In genomic region chr15:56838085-56838484, GRCh38 we compare ENCODE assay signal across 25 cellular contexts.
DNase-seq lines count a peak whose midpoint lies in the region; ATAC-seq, FAIRE-seq and TF ChIP-seq lines count a peak whose summit lies in the region.
"Had no signal": no experiment of that assay in that cellular context is flagged by ENCODE, and none has a peak within 500 bp of the region (broad histone marks: within the 10 kb centered on the region; RNA-seq: fewer than 3 reads in every experiment).

No MANE protein-coding gene starts in this region.

- no peaks in the 10 kb centered on the region for H3K36me3 Mint-ChIP-seq in memory B cell
- H3K36me3 Mint-ChIP-seq: CD14-positive monocyte had no signal

- H3K36me3 ChIP-seq in BLaER1 treated with 17β-estradiol and CSF1 and Interleukin-3, amounts not matched to agents 10 nM and 100 nM, result no peaks in the 10 kb centered on the region
- H3K36me3 ChIP-seq in Karpas-422 (ENCODE audit: insufficient read depth, low read length), result no peaks in the 10 kb centered on the region
- H3K36me3 ChIP-seq: MG63 had no signal

- no peak for FAIRE-seq in GM12891 (lab: Jason Lieb, UNC)
- FAIRE-seq: H1, HepG2 had no signal

- H3K4me1 ChIP-seq in BLaER1 treated with 17β-estradiol and CSF1 and Interleukin-3, amounts not matched to agents 10 nM and 100 nM, result peaks cover 0 to 28% (median 7%) of the 10 kb centered on the region in 10 experiments; a peak in 8 of 20 replicates
- H3K4me1 ChIP-seq in Karpas-422 (ENCODE audit: low read length), result peaks cover 69% of the 10 kb centered on the region

- H3K9me2 ChIP-seq in Karpas-422 (replicated peaks; ENCODE audit: insufficient read depth, low read length), result no peaks in the 10 kb centered on the region

- H3K9me3 ChIP-seq in BLaER1 treated with 17β-estradiol and CSF1 and Interleukin-3, amounts not matched to agents 10 nM and 100 nM (replicated peaks in 1 of 11), result 0 out of 22 replicates have a peak, but pooled peaks cover 0 to 6% (median 0%) of the 10 kb centered on the region in 11 experiments
- no peaks in the 10 kb centered on the region for H3K9me3 ChIP-seq in Karpas-422 (ENCODE audit: low read length)
- H3K9me3 ChIP-seq: A549, MG63 had no signal

- H4K20me1 ChIP-seq in BLaER1 treated with 17β-estradiol and CSF1 and Interleukin-3, amounts not matched to agents 10 nM and 100 nM, result no peaks in the 10 kb centered on the region
- no peaks in the 10 kb centered on the region for H4K20me1 ChIP-seq in Karpas-422 (ENCODE audit: insufficient read depth, low read depth, low read length)

- H2AFZ ChIP-seq in Karpas-422 (ENCODE audit: low read length), result peak overlapping the region; percentile 35

- no peak overlapping the region for H3K27ac ChIP-seq in BLaER1 treated with 17β-estradiol and CSF1 and Interleukin-3, amounts not matched to agents 10 nM and 100 nM
- peak overlapping the region; percentile 68 for H3K27ac ChIP-seq in Karpas-422 (ENCODE audit: low read length)
- H3K27ac ChIP-seq: A549 had no signal

- no peaks in the 10 kb centered on the region for H3K27me3 ChIP-seq in BLaER1 treated with 17β-estradiol and CSF1 and Interleukin-3, amounts not matched to agents 10 nM and 100 nM
- no peaks in the 10 kb centered on the region for H3K27me3 ChIP-seq in Karpas-422 (ENCODE audit: low read length)
- H3K27me3 ChIP-seq: MG63 had no signal

- no peak overlapping the region for H3K9ac ChIP-seq in BLaER1 treated with 17β-estradiol and CSF1 and Interleukin-3, amounts not matched to agents 10 nM and 100 nM
- no peak overlapping the region for H3K9ac ChIP-seq in Karpas-422 (ENCODE audit: low read length)

- no peak for TF ChIP-seq POLR2A in GM12891 (IDR thresholded peaks at IDR 0.05; ENCODE audit: low read depth, low read length)

- ATAC-seq in memory B cell (ENCODE audit: low read depth) (peak; percentile 91), GM19351 (IDR thresholded peaks at IDR 0.05; ENCODE audit: unreplicated experiment) (no peak), GM21786 (IDR thresholded peaks at IDR 0.05; ENCODE audit: unreplicated experiment) (no peak)
- ATAC-seq: A549, HepG2, PC-3 had no signal

- H3K27ac Mint-ChIP-seq in memory B cell, result no peak overlapping the region
- H3K27ac Mint-ChIP-seq: CD14-positive monocyte; T-helper 1 cell treated with Interleukin-12 subunit alpha and Interleukin-12 subunit beta and Interleukin-4 antibody, amounts not matched to agents 30 μg/mL and 1 μg/mL, for 36 hours had no signal

- peak overlapping the region in 6 of 11 experiments; percentile 2 to 19 (median 6); a peak in 4 of 22 replicates for H3K4me2 ChIP-seq in BLaER1 treated with 17β-estradiol and CSF1 and Interleukin-3, amounts not matched to agents 10 nM and 100 nM
- H3K4me2 ChIP-seq in Karpas-422 (ENCODE audit: low read depth, low read length, poor library complexity, severe bottlenecking), result peak overlapping the region; percentile 52
- H3K4me2 ChIP-seq: A549 had no signal

- H3K4me3 ChIP-seq in BLaER1 treated with 17β-estradiol and CSF1 and Interleukin-3, amounts not matched to agents 10 nM and 100 nM, result no peak overlapping the region
- H3K4me3 ChIP-seq in Karpas-422 (ENCODE audit: low read length), result no peak overlapping the region
- H3K4me3 ChIP-seq: A549, MG63 had no signal

- H3K4me3 Mint-ChIP-seq in memory B cell, result no peak overlapping the region
- H3K4me3 Mint-ChIP-seq: CD14-positive monocyte; T-helper 1 cell treated with Interleukin-12 subunit alpha and Interleukin-12 subunit beta and Interleukin-4 antibody, amounts not matched to agents 30 μg/mL and 1 μg/mL, for 36 hours had no signal

- no peaks in the 10 kb centered on the region for H3K79me2 ChIP-seq in Karpas-422 (ENCODE audit: low read length)

- no peaks in the 10 kb centered on the region for H3K27me3 Mint-ChIP-seq in memory B cell

- peaks cover 2% of the 10 kb centered on the region for H3K9me3 Mint-ChIP-seq in memory B cell
- H3K9me3 Mint-ChIP-seq: T-helper 1 cell treated with Interleukin-12 subunit alpha and Interleukin-12 subunit beta and Interleukin-4 antibody, amounts not matched to agents 30 μg/mL and 1 μg/mL, for 36 hours had no signal

- H3K4me1 Mint-ChIP-seq in memory B cell, result peaks cover 17% of the 10 kb centered on the region

- DNase-seq in GM12891 (ENCODE audit: insufficient read length, low spot score) (no peak), Karpas-422 (peak; percentile 85), memory B cell (ENCODE audit: low spot score in 2 of 2) (no peak), NCI-H226 (no peak)
- no peak for DNase-seq in activated naive CD4-positive, alpha-beta T cell (lab: John Stamatoyannopoulos, UW)
- DNase-seq: DMS79; Kasumi-1; MG63; NCI-H1092; NCI-H146; NCI-H2081; NCI-H2171 treated with DMSO at 0.1 percent for 48 hours; NCI-H748 treated with DMSO at 0.1 percent for 48 hours; NK-92 treated with Interleukin-12 subunit alpha and Interleukin-12 subunit beta, amount 100 ng/mL, for 24 hours; PC-3; RPMI8226; SHP77 treated with DMSO at 0.1 percent for 48 hours had no signal

TF ChIP-seq in GM12891, 5 proteins besides CTCF, POLR2A, EP300 and RAD21:
- TF ChIP-seq TAF1 (IDR thresholded peaks at IDR 0.05; ENCODE audit: low read depth, low read length) (no peak), POU2F2 (IDR thresholded peaks at IDR 0.05; ENCODE audit: low read depth, low read length) (no peak), PAX5 (IDR thresholded peaks at IDR 0.05; ENCODE audit: insufficient read depth, low read length, severe bottlenecking) (peak; percentile 20)
